Comparison of ENCODE assay signal across 17 cellular contexts in the genomic region with DNA sequence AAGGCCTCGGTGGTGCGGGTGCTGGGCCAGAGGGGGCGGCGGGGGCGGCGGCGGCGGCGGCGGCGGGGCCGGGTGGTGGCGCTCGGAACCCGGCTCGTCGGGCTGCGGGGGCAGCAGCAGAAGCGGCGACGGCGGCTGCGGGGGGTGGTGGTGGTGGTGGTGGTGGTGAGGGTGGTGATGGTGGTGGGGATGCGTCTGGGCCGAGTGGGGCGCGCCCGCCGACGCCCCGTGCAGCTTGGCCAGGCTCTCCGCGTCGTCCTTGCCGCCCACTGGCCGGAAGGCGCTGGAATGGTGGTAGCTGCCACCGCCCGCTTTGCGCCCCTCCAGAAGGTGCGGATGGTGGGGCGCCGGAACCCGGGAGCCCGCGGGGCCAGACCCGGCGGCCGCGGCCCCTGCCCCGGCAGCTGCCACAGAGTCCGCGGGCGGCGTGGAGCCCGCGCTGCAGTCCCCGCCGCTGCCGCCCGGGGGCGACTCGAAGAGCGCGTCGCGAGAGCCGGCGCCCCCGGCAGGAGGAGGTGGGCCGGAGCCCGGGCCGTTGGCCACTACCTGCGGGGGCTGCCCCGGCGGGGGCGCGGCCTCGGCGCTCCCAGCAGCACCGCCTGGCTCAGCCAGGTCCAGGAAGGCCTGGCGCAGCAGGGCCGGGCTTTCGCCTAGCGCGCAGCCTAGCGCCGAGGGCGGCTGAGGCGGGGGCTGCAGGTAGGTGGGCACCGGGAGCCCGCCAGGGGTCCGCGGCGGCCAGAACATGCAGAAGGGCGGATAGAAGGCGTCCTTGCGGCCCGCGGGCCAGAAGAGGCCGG. TPM values are rescaled to one million over a fixed set of nuclear protein-coding genes. Genes with fewer than 3 reads are reported as not detected.
DNase-seq lines count a peak whose midpoint lies in the region; ATAC-seq, FAIRE-seq and TF ChIP-seq lines count a peak whose summit lies in the region.
"Had no signal": no experiment of that assay in that cellular context is flagged by ENCODE, and none has a peak within 500 bp of the region (broad histone marks: within the 10 kb centered on the region; RNA-seq: fewer than 3 reads in every experiment).

No MANE protein-coding gene starts in this region.

- TF ChIP-seq CTCF in endothelial cell (IDR thresholded peaks at IDR 0.05; ENCODE audit: unreplicated experiment) (peak; percentile 87), mesothelial cell of epicardium (IDR thresholded peaks at IDR 0.05; ENCODE audit: unreplicated experiment) (peak; percentile 52)

- peaks cover 5% of the 10 kb centered on the region for H3K36me3 Mint-ChIP-seq in endothelial cell (ENCODE audit: low read depth, unreplicated experiment)
- no peaks in the 10 kb centered on the region for H3K36me3 Mint-ChIP-seq in mesothelial cell of epicardium
- H3K36me3 Mint-ChIP-seq: T-cell had no signal

- H3K9me3 ChIP-seq in small intestine (ENCODE audit: control insufficient read depth, low read depth), result no peaks in the 10 kb centered on the region
- H3K9me3 ChIP-seq: neutrophil had no signal

- no peak overlapping the region for H3K27ac Mint-ChIP-seq in endothelial cell (ENCODE audit: unreplicated experiment)
- no peak overlapping the region for H3K27ac Mint-ChIP-seq in mesothelial cell of epicardium
- H3K27ac Mint-ChIP-seq: T-cell had no signal

- H3K27me3 Mint-ChIP-seq in endothelial cell (ENCODE audit: unreplicated experiment) (peaks cover 31% of the 10 kb centered on the region), mesothelial cell of epicardium (ENCODE audit: low read depth) (peaks cover 85% of the 10 kb centered on the region)

- peak; percentile 34 for DNase-seq in stimulated activated CD4-positive, alpha-beta T cell treated with anti-CD3 and anti-CD28 coated beads, Interleukin-15, amount 100 ng/mL, for 24 hours
- no peak for DNase-seq in stimulated activated CD4-positive, alpha-beta T cell treated with anti-CD3 and anti-CD28 coated beads, Interleukin-4, amount 100 ng/mL, for 1 hour
- DNase-seq in endothelial cell (ENCODE audit: low spot score), result peak; percentile 76
- DNase-seq in mesothelial cell of epicardium (ENCODE audit: low spot score in 2 of 2, unreplicated experiment in 2 of 2), result no peak
- DNase-seq in G401 (ENCODE audit: low spot score), result no peak
- DNase-seq in stimulated activated CD4-positive, alpha-beta T cell treated with anti-CD3 and anti-CD28 coated beads, Interleukin-12 subunit alpha, Interleukin-12 subunit beta, amount 100 ng/mL, for 4 hours, result no peak
- DNase-seq in small intestine, result no peak
- DNase-seq: activated CD4-positive, alpha-beta T cell treated with anti-CD3 and anti-CD28 coated beads, Interleukin-2, amount 50 U/mL, for 4 hours; activated effector memory CD4-positive, alpha-beta T cell treated with anti-CD3 and anti-CD28 coated beads, Interleukin-2, amount 50 U/mL, for 16 hours; EL; KG1; left colon; NCI-H2029; T-cell had no signal

- 3 to 18% (median 15%) methylated on average over 53 to 101 of the region's 101 CpGs for WGBS in small intestine, 3 donors

- in situ Hi-C loops in G401 (cut with HindIII; ENCODE audit: low sequenced_read_pairs), result no loop called here

- H3K27me3 ChIP-seq in small intestine (ENCODE audit: control insufficient read depth in 2 of 2, insufficient read depth in 2 of 2, low read length in 2 of 2), result peaks cover 9 to 37% of the 10 kb centered on the region in 2 donors

- no peaks in the 10 kb centered on the region for H3K36me3 ChIP-seq in small intestine (ENCODE audit: control insufficient read depth in 2 of 2, insufficient read depth in 2 of 2, low read length in 2 of 2)
- H3K36me3 ChIP-seq: BLaER1 treated with 17β-estradiol and CSF1 and Interleukin-3, amounts not matched to agents 10 nM and 100 nM; neutrophil had no signal

- no peak for FAIRE-seq in small intestine (lab: Jason Lieb, UNC)

- H3K4me1 ChIP-seq in small intestine (ENCODE audit: control insufficient read depth in 2 of 2, insufficient read depth in 1 of 2, low read depth in 1 of 2, low read length in 1 of 2), result no peaks in the 10 kb centered on the region
- H3K4me1 ChIP-seq: BLaER1 treated with 17β-estradiol and CSF1 and Interleukin-3, amounts not matched to agents 10 nM and 100 nM had no signal

- H3K27ac ChIP-seq in small intestine (ENCODE audit: low read depth in 1 of 2, low read length in 1 of 2), result no peak overlapping the region
- H3K27ac ChIP-seq: BLaER1 treated with 17β-estradiol and CSF1 and Interleukin-3, amounts not matched to agents 10 nM and 100 nM; neutrophil had no signal

- ATAC-seq in HG03135 (IDR thresholded peaks at IDR 0.05; ENCODE audit: unreplicated experiment), result no peak
- ATAC-seq: left colon, T-cell had no signal

- no peak overlapping the region for H3K4me3 ChIP-seq in small intestine (ENCODE audit: low read depth in 1 of 2, low read length in 2 of 2)
- H3K4me3 ChIP-seq: BLaER1 treated with 17β-estradiol and CSF1 and Interleukin-3, amounts not matched to agents 10 nM and 100 nM had no signal

- no peaks in the 10 kb centered on the region for H3K9me3 Mint-ChIP-seq in endothelial cell (ENCODE audit: unreplicated experiment)
- H3K9me3 Mint-ChIP-seq in mesothelial cell of epicardium, result peaks cover 5% of the 10 kb centered on the region
- H3K9me3 Mint-ChIP-seq: T-cell had no signal

- H3K4me3 Mint-ChIP-seq in endothelial cell (ENCODE audit: unreplicated experiment) (no peak overlapping the region), mesothelial cell of epicardium (no peak overlapping the region)

- H3K4me1 Mint-ChIP-seq in endothelial cell (ENCODE audit: unreplicated experiment) (peaks cover 3% of the 10 kb centered on the region), mesothelial cell of epicardium (no peaks in the 10 kb centered on the region)

RNA-seq across cellular contexts. Expression of a gene that starts 4.2 kb away (rescaled TPM):
- total RNA-seq in endothelial cell (ENCODE audit: unreplicated experiment), result 0.38 TPM
- total RNA-seq in mesothelial cell of epicardium, result not detected in 3 replicates
- not detected in 2 replicates for total RNA-seq in G401 (2014; rRNA removed; shearing (Covaris generic))
- not detected for polyA plus RNA-seq in small intestine
- total RNA-seq: left colon, T-cell had no signal

Comparison
In these comparisons a context has a peak if more than half of its experiments do, and no peak if none do; other contexts are left out.
1. DNase-seq: peak in stimulated activated CD4-positive, alpha-beta T cell treated with anti-CD3 and anti-CD28 coated beads, Interleukin-15, amount 100 ng/mL, for 24 hours (single experiment) and endothelial cell (single experiment); none in stimulated activated CD4-positive, alpha-beta T cell treated with anti-CD3 and anti-CD28 coated beads, Interleukin-4, amount 100 ng/mL, for 1 hour (single experiment), mesothelial cell of epicardium (0 of 2), G401 (single experiment), stimulated activated CD4-positive, alpha-beta T cell treated with anti-CD3 and anti-CD28 coated beads, Interleukin-12 subunit alpha, Interleukin-12 subunit beta, amount 100 ng/mL, for 4 hours (single experiment) and small intestine (single experiment).